Comparison of ENCODE assay signal across 13 cellular contexts in the genomic region with DNA sequence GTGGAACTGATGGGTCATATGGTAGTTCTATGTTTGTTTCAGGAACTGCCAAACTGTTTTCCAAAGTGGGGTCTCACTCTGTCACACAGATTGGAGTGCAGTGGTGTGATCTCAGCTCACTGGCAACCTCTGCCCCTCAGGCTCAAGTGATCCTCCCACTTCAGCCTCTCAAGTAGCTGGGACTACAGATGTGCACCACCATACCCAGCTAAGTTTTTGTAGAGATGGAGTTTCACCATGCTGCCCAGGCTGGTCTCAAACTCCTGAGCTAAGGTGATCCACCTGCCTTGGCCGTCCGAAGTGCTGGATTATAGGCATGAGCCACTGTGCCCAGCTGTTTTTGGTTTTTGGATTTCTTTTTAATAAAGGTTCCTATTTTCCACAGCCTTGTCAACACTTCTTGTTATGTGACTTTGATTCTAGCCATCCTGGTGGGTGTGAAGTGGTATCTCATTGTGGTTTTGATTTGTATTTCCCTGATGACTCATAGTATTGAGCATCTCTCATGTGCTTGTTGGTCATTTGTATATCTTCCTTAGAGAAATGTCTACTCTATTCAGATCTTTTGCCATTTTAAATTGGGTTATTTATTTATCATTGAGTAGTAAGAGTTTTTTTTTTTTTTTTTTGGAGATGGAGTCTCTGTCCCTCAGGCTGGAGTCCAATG. TPM values are rescaled to one million over a fixed set of nuclear protein-coding genes. Genes with fewer than 3 reads are reported as not detected.
DNase-seq lines count a peak whose midpoint lies in the region; ATAC-seq lines count a peak whose summit lies in the region.
"Had no signal": no experiment of that assay in that cellular context is flagged by ENCODE, and none has a peak within 500 bp of the region (broad histone marks: within the 10 kb centered on the region; RNA-seq: fewer than 3 reads in every experiment).

No MANE protein-coding gene starts in this region.

- peaks cover 3% of the 10 kb centered on the region for H3K4me1 Mint-ChIP-seq in activated naive CD8-positive, alpha-beta T cell treated with anti-CD3 and anti-CD28 coated beads, Interleukin-2, amount 10 ng/mL, durations not matched to agents 7 days and 5 days

- POLR2A ChIA-PET in activated naive CD8-positive, alpha-beta T cell treated with anti-CD3 and anti-CD28 coated beads, Interleukin-2, amount 10 ng/mL, durations not matched to agents 7 days and 5 days (lab: Charles Lee) = interaction anchor here (0.9 kb wide), 1 partner anchor 27 kb away, joined by 3 read pairs; no protein-coding TSS in a partner anchor

- H3K27ac Mint-ChIP-seq in activated naive CD8-positive, alpha-beta T cell treated with anti-CD3 and anti-CD28 coated beads, Interleukin-2, amount 10 ng/mL, durations not matched to agents 7 days and 5 days = no peak overlapping the region

- no peak overlapping the region for H3K4me3 Mint-ChIP-seq in activated naive CD8-positive, alpha-beta T cell treated with anti-CD3 and anti-CD28 coated beads, Interleukin-2, amount 10 ng/mL, durations not matched to agents 7 days and 5 days

- peak; percentile 72 for ATAC-seq in activated naive CD8-positive, alpha-beta T cell treated with anti-CD3 and anti-CD28 coated beads, Interleukin-2, amount 10 ng/mL, durations not matched to agents 7 days and 5 days (ENCODE audit: low read depth)
- no peak for ATAC-seq in HG03521 (IDR thresholded peaks at IDR 0.05; ENCODE audit: unreplicated experiment)

- H3K27me3 Mint-ChIP-seq in activated naive CD8-positive, alpha-beta T cell treated with anti-CD3 and anti-CD28 coated beads, Interleukin-2, amount 10 ng/mL, durations not matched to agents 7 days and 5 days = no peaks in the 10 kb centered on the region

- DNase-seq in ACHN (peak; percentile 43), GM03348 (ENCODE audit: low spot score) (peak; percentile 22), glomerular visceral epithelial cell (ENCODE audit: extremely low spot score) (peak; percentile 39), NCI-H748 treated with DMSO at 0.1 percent for 48 hours (lab: John Stamatoyannopoulos, UW) (no peak), GOT3 (lab: John Stamatoyannopoulos, UW) (no peak), iPS-NIHi11 (ENCODE audit: low spot score) (no peak)
- no peak for DNase-seq in activated naive CD8-positive, alpha-beta T cell treated with anti-CD3 and anti-CD28 coated beads, Interleukin-2, amount 10 ng/mL, durations not matched to agents 7 days and 5 days
- DNase-seq: activated naive CD4-positive, alpha-beta T cell; H7; KBM-7; Peyer's patch; right lobe of liver had no signal

- in situ Hi-C loops in ACHN (cut with HindIII; ENCODE audit: low pct_ligation_motif_present, low pct_unique_long_range_greater_than_20kb, low sequenced_read_pairs) = no loop called here

- no peaks in the 10 kb centered on the region for H3K9me3 Mint-ChIP-seq in activated naive CD8-positive, alpha-beta T cell treated with anti-CD3 and anti-CD28 coated beads, Interleukin-2, amount 10 ng/mL, durations not matched to agents 7 days and 5 days

- peaks cover 32% of the 10 kb centered on the region for H3K36me3 Mint-ChIP-seq in activated naive CD8-positive, alpha-beta T cell treated with anti-CD3 and anti-CD28 coated beads, Interleukin-2, amount 10 ng/mL, durations not matched to agents 7 days and 5 days

RNA-seq across cellular contexts. Expression of a gene that starts 22.8 kb away (rescaled TPM):
- 10 to 100 TPM; 54.5 to 55.3 TPM for total RNA-seq in activated naive CD8-positive, alpha-beta T cell treated with anti-CD3 and anti-CD28 coated beads, Interleukin-2, amount 10 ng/mL, durations not matched to agents 7 days and 5 days

Comparison
In these comparisons a context has a peak if more than half of its experiments do, and no peak if none do; other contexts are left out.
1. DNase-seq: peak in ACHN (single experiment), GM03348 (single experiment) and glomerular visceral epithelial cell (single experiment); none in activated naive CD8-positive, alpha-beta T cell treated with anti-CD3 and anti-CD28 coated beads, Interleukin-2, amount 10 ng/mL, durations not matched to agents 7 days and 5 days (single experiment), NCI-H748 treated with DMSO at 0.1 percent for 48 hours (single experiment), GOT3 (single experiment) and iPS-NIHi11 (single experiment).